Comparison of ENCODE assay signal across 38 cellular contexts in genomic region chr16:65077181-65077580, GRCh38. TPM values are rescaled to one million over a fixed set of nuclear protein-coding genes. Genes with fewer than 3 reads are reported as not detected.
"Had no signal": no experiment of that assay in that cellular context is flagged by ENCODE, and none has a peak within 500 bp of the region (broad histone marks: within the 10 kb centered on the region; RNA-seq: fewer than 3 reads in every experiment).

No MANE protein-coding gene starts in this region.

- DNase-seq: activated effector memory CD4-positive, alpha-beta T cell treated with anti-CD3 and anti-CD28 coated beads, Interleukin-2, amount 50 U/mL, for 16 hours; activated effector memory CD4-positive, alpha-beta T cell treated with Interleukin-2 at 50 U/mL for 16 hours; activated gamma-delta T cell; activated gamma-delta T cell treated with Interleukin-2 at 50 U/mL for 16 hours; activated naive CD4-positive, alpha-beta T cell; activated naive CD4-positive, alpha-beta T cell treated with anti-CD3 and anti-CD28 coated beads for 36 hours; activated naive CD4-positive, alpha-beta T cell treated with anti-CD3 and anti-CD28 coated beads, Interleukin-2, amount 10 ng/mL, durations not matched to agents 7 days and 5 days; activated naive CD4-positive, alpha-beta T cell treated with anti-CD3 and anti-CD28 coated beads, Interleukin-2, amount 50 U/mL, for 16 hours; activated naive CD4-positive, alpha-beta T cell treated with Interleukin-2 at 50 U/mL for 16 hours; activated naive CD8-positive, alpha-beta T cell treated with anti-CD3 and anti-CD28 coated beads for 36 hours; activated naive CD8-positive, alpha-beta T cell treated with anti-CD3 and anti-CD28 coated beads, Interleukin-2, amount 10 ng/mL, durations not matched to agents 7 days and 5 days; activated naive CD8-positive, alpha-beta T cell treated with anti-CD3 and anti-CD28 coated beads, Interleukin-2, amount 50 U/mL, for 24 hours; activated T-cell treated with anti-CD3 and anti-CD28 coated beads, Interleukin-2, amount 50 U/mL, for 1 hour; activated T-cell treated with anti-CD3 and anti-CD28 coated beads, Interleukin-2, amount 50 U/mL, for 24 hours; activated T-cell treated with anti-CD3 and anti-CD28 coated beads, Interleukin-2, amount 50 U/mL, for 4 hours; activated T-cell treated with anti-CD3 and anti-CD28 coated beads, Interleukin-2, amount 50 U/mL, for 48 hours; activated T-cell treated with anti-CD3 and anti-CD28 coated beads, Interleukin-2, amount 50 U/mL, for 72 hours; adrenal gland; amniotic stem cell; amygdala; anterior cingulate cortex; aorta; body of pancreas; brain microvascular endothelial cell; caudate nucleus; central memory CD4-positive, alpha-beta T cell; cerebellar nuclear complex had no signal

- ATAC-seq: activated naive CD4-positive, alpha-beta T cell treated with anti-CD3 and anti-CD28 coated beads, Interleukin-2, amount 50 U/mL, for 72 hours; activated naive CD8-positive, alpha-beta T cell treated with anti-CD3 and anti-CD28 coated beads, Interleukin-2, amount 50 U/mL, for 24 hours; activated T-cell treated with anti-CD3 and anti-CD28 coated beads, Interleukin-2, amount 50 U/mL, for 4 hours; activated T-cell treated with anti-CD3 and anti-CD28 coated beads, Interleukin-2, amount 50 U/mL, for 72 hours; activated T-helper 17 cell treated with anti-CD3 and anti-CD28 coated beads, Interleukin-2, amount 50 U/mL, for 72 hours; body of pancreas had no signal

- H3K27ac Mint-ChIP-seq: activated naive CD4-positive, alpha-beta T cell treated with anti-CD3 and anti-CD28 coated beads for 36 hours; activated naive CD4-positive, alpha-beta T cell treated with anti-CD3 and anti-CD28 coated beads, Interleukin-2, amount 10 ng/mL, durations not matched to agents 7 days and 5 days; activated naive CD4-positive, alpha-beta T cell treated with anti-CD3 and anti-CD28 coated beads, Interleukin-2, amount 50 U/mL, for 24 hours; activated naive CD4-positive, alpha-beta T cell treated with anti-CD3 and anti-CD28 coated beads, Interleukin-2, amount 50 U/mL, for 72 hours; activated naive CD8-positive, alpha-beta T cell; activated naive CD8-positive, alpha-beta T cell treated with anti-CD3 and anti-CD28 coated beads for 36 hours; activated naive CD8-positive, alpha-beta T cell treated with anti-CD3 and anti-CD28 coated beads, Interleukin-2, amount 10 ng/mL, durations not matched to agents 7 days and 5 days; activated naive CD8-positive, alpha-beta T cell treated with anti-CD3 and anti-CD28 coated beads, Interleukin-2, amount 50 U/mL, for 24 hours; activated T-cell treated with anti-CD3 and anti-CD28 coated beads, Interleukin-2, amount 50 U/mL, for 24 hours; activated T-cell treated with anti-CD3 and anti-CD28 coated beads, Interleukin-2, amount 50 U/mL, for 72 hours; activated T-helper 1 cell treated with anti-CD3 and anti-CD28 coated beads, Interleukin-12 subunit alpha, Interleukin-12 subunit beta, Interleukin-2, Interleukin-4 antibody, amounts not matched to agents 30 ng/mL and 10 ng/mL and 1 ng/mL, durations not matched to agents 14 hours and 24 hours and 36 hours; activated T-helper 17 cell treated with anti-CD3 and anti-CD28 coated beads, Interleukin-2, amount 50 U/mL, for 72 hours; activated T-helper 2 cell treated with anti-CD3 and anti-CD28 coated beads, Interferon-gamma antibody, Interleukin-2, Interleukin-4, amounts not matched to agents 10 μg/mL and 5 μg/mL and 100 μg/mL, durations not matched to agents 14 hours and 24 hours and 36 hours had no signal

- H3K36me3 Mint-ChIP-seq: activated naive CD4-positive, alpha-beta T cell treated with anti-CD3 and anti-CD28 coated beads, Interleukin-2, amount 10 ng/mL, durations not matched to agents 7 days and 5 days; activated naive CD4-positive, alpha-beta T cell treated with anti-CD3 and anti-CD28 coated beads, Interleukin-2, amount 50 U/mL, for 24 hours; activated naive CD4-positive, alpha-beta T cell treated with anti-CD3 and anti-CD28 coated beads, Interleukin-2, amount 50 U/mL, for 72 hours; activated naive CD8-positive, alpha-beta T cell; activated naive CD8-positive, alpha-beta T cell treated with anti-CD3 and anti-CD28 coated beads for 36 hours; activated naive CD8-positive, alpha-beta T cell treated with anti-CD3 and anti-CD28 coated beads, Interleukin-2, amount 10 ng/mL, durations not matched to agents 7 days and 5 days had no signal

- H3K27ac ChIP-seq: adrenal gland, ascending aorta, body of pancreas, brain microvascular endothelial cell, breast epithelium, cardiac muscle cell had no signal

- H3K27me3 ChIP-seq: adrenal gland, ascending aorta, body of pancreas, brain microvascular endothelial cell, breast epithelium, cardiac muscle cell had no signal

- H3K9me3 ChIP-seq: adrenal gland, ascending aorta, body of pancreas, breast epithelium had no signal

- H3K4me1 ChIP-seq: adrenal gland, body of pancreas, breast epithelium had no signal

- H3K27me3 Mint-ChIP-seq: activated naive CD4-positive, alpha-beta T cell treated with anti-CD3 and anti-CD28 coated beads, Interleukin-2, amount 10 ng/mL, durations not matched to agents 7 days and 5 days; activated naive CD4-positive, alpha-beta T cell treated with anti-CD3 and anti-CD28 coated beads, Interleukin-2, amount 50 U/mL, for 24 hours; activated naive CD8-positive, alpha-beta T cell; activated naive CD8-positive, alpha-beta T cell treated with anti-CD3 and anti-CD28 coated beads for 36 hours; activated naive CD8-positive, alpha-beta T cell treated with anti-CD3 and anti-CD28 coated beads, Interleukin-2, amount 10 ng/mL, durations not matched to agents 7 days and 5 days; activated naive CD8-positive, alpha-beta T cell treated with anti-CD3 and anti-CD28 coated beads, Interleukin-2, amount 50 U/mL, for 24 hours; activated T-cell treated with anti-CD3 and anti-CD28 coated beads, Interleukin-2, amount 50 U/mL, for 24 hours; activated T-helper 17 cell treated with anti-CD3 and anti-CD28 coated beads, Interleukin-2, amount 50 U/mL, for 72 hours; brain; central memory CD8-positive, alpha-beta T cell had no signal

- H3K4me3 Mint-ChIP-seq: activated naive CD4-positive, alpha-beta T cell treated with anti-CD3 and anti-CD28 coated beads for 36 hours; activated naive CD4-positive, alpha-beta T cell treated with anti-CD3 and anti-CD28 coated beads, Interleukin-2, amount 10 ng/mL, durations not matched to agents 7 days and 5 days; activated naive CD4-positive, alpha-beta T cell treated with anti-CD3 and anti-CD28 coated beads, Interleukin-2, amount 50 U/mL, for 24 hours; activated naive CD8-positive, alpha-beta T cell; activated naive CD8-positive, alpha-beta T cell treated with anti-CD3 and anti-CD28 coated beads for 36 hours; activated naive CD8-positive, alpha-beta T cell treated with anti-CD3 and anti-CD28 coated beads, Interleukin-2, amount 10 ng/mL, durations not matched to agents 7 days and 5 days; activated naive CD8-positive, alpha-beta T cell treated with anti-CD3 and anti-CD28 coated beads, Interleukin-2, amount 50 U/mL, for 24 hours; activated T-cell treated with anti-CD3 and anti-CD28 coated beads, Interleukin-2, amount 50 U/mL, for 24 hours; activated T-cell treated with anti-CD3 and anti-CD28 coated beads, Interleukin-2, amount 50 U/mL, for 4 hours; activated T-cell treated with anti-CD3 and anti-CD28 coated beads, Interleukin-2, amount 50 U/mL, for 72 hours; activated T-helper 1 cell treated with anti-CD3 and anti-CD28 coated beads, Interleukin-12 subunit alpha, Interleukin-12 subunit beta, Interleukin-2, Interleukin-4 antibody, amounts not matched to agents 30 ng/mL and 10 ng/mL and 1 ng/mL, durations not matched to agents 14 hours and 24 hours and 36 hours; activated T-helper 17 cell treated with anti-CD3 and anti-CD28 coated beads, Interleukin-2, amount 50 U/mL, for 72 hours; brain; central memory CD8-positive, alpha-beta T cell had no signal

- H3K4me1 Mint-ChIP-seq: activated naive CD4-positive, alpha-beta T cell treated with anti-CD3 and anti-CD28 coated beads, Interleukin-2, amount 10 ng/mL, durations not matched to agents 7 days and 5 days; activated naive CD4-positive, alpha-beta T cell treated with anti-CD3 and anti-CD28 coated beads, Interleukin-2, amount 50 U/mL, for 24 hours; activated naive CD8-positive, alpha-beta T cell treated with anti-CD3 and anti-CD28 coated beads for 36 hours; activated naive CD8-positive, alpha-beta T cell treated with anti-CD3 and anti-CD28 coated beads, Interleukin-2, amount 10 ng/mL, durations not matched to agents 7 days and 5 days; activated naive CD8-positive, alpha-beta T cell treated with anti-CD3 and anti-CD28 coated beads, Interleukin-2, amount 50 U/mL, for 24 hours; activated T-helper 17 cell treated with anti-CD3 and anti-CD28 coated beads, Interleukin-2, amount 50 U/mL, for 72 hours; central memory CD8-positive, alpha-beta T cell had no signal

- H3K9me3 Mint-ChIP-seq: activated naive CD4-positive, alpha-beta T cell treated with anti-CD3 and anti-CD28 coated beads for 36 hours; activated T-helper 1 cell treated with anti-CD3 and anti-CD28 coated beads, Interleukin-12 subunit alpha, Interleukin-12 subunit beta, Interleukin-2, Interleukin-4 antibody, amounts not matched to agents 30 ng/mL and 10 ng/mL and 1 ng/mL, durations not matched to agents 14 hours and 24 hours and 36 hours; brain had no signal

- H3K4me3 ChIP-seq: adrenal gland, ascending aorta, body of pancreas, breast epithelium, cardiac muscle cell had no signal

- H3K36me3 ChIP-seq: adrenal gland, brain microvascular endothelial cell, breast epithelium, cardiac muscle cell had no signal

RNA-seq across cellular contexts. Expression of gene CDH11, which starts 44.7 kb away (rescaled TPM):
- total RNA-seq: activated naive CD4-positive, alpha-beta T cell treated with anti-CD3 and anti-CD28 coated beads for 36 hours; activated naive CD4-positive, alpha-beta T cell treated with anti-CD3 and anti-CD28 coated beads, Interleukin-2, amount 50 U/mL, for 72 hours; activated naive CD8-positive, alpha-beta T cell treated with anti-CD3 and anti-CD28 coated beads for 36 hours; activated naive CD8-positive, alpha-beta T cell treated with anti-CD3 and anti-CD28 coated beads, Interleukin-2, amount 10 ng/mL, durations not matched to agents 7 days and 5 days; activated T-cell treated with anti-CD3 and anti-CD28 coated beads, Interleukin-2, amount 50 U/mL, for 72 hours; activated T-helper 1 cell treated with anti-CD3 and anti-CD28 coated beads, Interleukin-12 subunit alpha, Interleukin-12 subunit beta, Interleukin-2, Interleukin-4 antibody, amounts not matched to agents 30 ng/mL and 10 ng/mL and 1 ng/mL, durations not matched to agents 14 hours and 24 hours and 36 hours; activated T-helper 17 cell treated with anti-CD3 and anti-CD28 coated beads, Interleukin-2, amount 50 U/mL, for 72 hours; activated T-helper 2 cell treated with anti-CD3 and anti-CD28 coated beads, Interferon-gamma antibody, Interleukin-2, Interleukin-4, amounts not matched to agents 10 μg/mL and 5 μg/mL and 100 μg/mL, durations not matched to agents 14 hours and 24 hours and 36 hours had no signal
